1 cellular context compared by ENCODE assay signal in genomic region chr12:92111256-92111655, GRCh38.
TF ChIP-seq lines count a peak whose summit lies in the region.

No MANE protein-coding gene starts in this region.

TF ChIP-seq in GM23338, 12 proteins besides CTCF, POLR2A, EP300 and RAD21 (continued from another document):
- no peak for TF ChIP-seq ETS1 (IDR thresholded peaks at IDR 0.05)
- TF ChIP-seq ZNF331 (CRISPR knock-in tag; IDR thresholded peaks at IDR 0.05; ENCODE audit: low read depth): no peak
